In the genomic region with DNA sequence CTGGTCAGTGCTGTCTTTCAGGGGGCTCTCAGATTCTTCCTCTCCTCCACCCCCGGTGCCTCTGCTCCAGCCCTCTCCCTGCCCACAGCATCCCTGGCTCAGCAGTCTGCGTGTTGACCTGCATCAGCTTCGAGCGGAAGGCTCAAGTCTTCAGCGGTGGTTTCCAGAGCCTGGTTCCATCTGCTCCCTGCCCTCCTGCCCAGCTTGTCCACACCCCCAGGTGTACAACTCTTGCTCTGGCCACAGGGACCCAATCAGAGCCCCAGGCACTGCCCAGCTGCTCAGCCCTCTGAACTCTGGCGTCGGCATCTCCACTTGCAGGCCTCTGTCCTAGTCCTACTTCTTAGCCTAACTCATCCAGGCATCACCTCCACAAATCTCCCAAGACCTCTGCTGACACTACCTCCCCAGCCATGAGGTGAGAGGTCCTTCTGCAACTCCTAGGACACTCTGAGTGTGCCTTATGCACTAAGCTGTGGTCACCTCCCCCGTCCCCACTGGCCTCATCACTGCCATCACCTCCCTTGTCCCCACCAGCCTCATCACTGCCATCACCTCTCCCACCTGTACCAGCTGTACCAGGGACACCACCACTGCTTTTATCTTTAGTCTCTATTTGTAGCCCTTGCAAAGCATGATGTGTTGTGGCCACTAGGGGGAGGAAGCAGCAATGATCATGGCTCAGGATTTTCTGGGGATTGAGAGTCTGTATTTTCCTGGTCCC, we compare ENCODE assay signal across 8 cellular contexts.
A peak's percentile ranks its signal among the peaks of the same experiment; 100 is the strongest.
DNase-seq lines count a peak whose midpoint lies in the region; ATAC-seq and TF ChIP-seq lines count a peak whose summit lies in the region.

No MANE protein-coding gene starts in this region.

- DNase-seq in DND-41 = peak; percentile 61
- peak; percentile 18 for DNase-seq in Panc1 (ENCODE audit: low read depth, low spot score)
- no peak for DNase-seq in ascending aorta (ENCODE audit: low spot score in 2 of 2)
- DNase-seq in right cardiac atrium = no peak
- DNase-seq in smooth muscle cell (lab: John Stamatoyannopoulos, UW; ENCODE audit: unreplicated experiment) = no peak
- no peak for DNase-seq in stimulated activated effector memory CD8-positive, alpha-beta T cell treated with anti-CD3 and anti-CD28 coated beads, Interleukin-12 subunit alpha, Interleukin-12 subunit beta, amount 100 ng/mL, for 72 hours (ENCODE audit: low spot score in 2 of 2)

- ATAC-seq in DND-41 (ENCODE audit: insufficient read depth, low read depth) (peak; percentile 90), HG02759 (IDR thresholded peaks at IDR 0.05; ENCODE audit: unreplicated experiment) (peak; percentile 57), Panc1 (peak; percentile 85), right cardiac atrium (peak; percentile 34 to 36), GM21737 (IDR thresholded peaks at IDR 0.05; ENCODE audit: unreplicated experiment) (no peak)
- no peak for ATAC-seq in stimulated activated effector memory CD8-positive, alpha-beta T cell treated with anti-CD3 and anti-CD28 coated beads, Interleukin-12 subunit alpha, Interleukin-12 subunit beta, amount 100 ng/mL, for 72 hours

- H3K27me3 ChIP-seq in DND-41 (ENCODE audit: insufficient read depth, low read length, poor library complexity) (no peaks in the 10 kb centered on the region), Panc1 (ENCODE audit: control insufficient read depth, insufficient read depth, low read length) (no peaks in the 10 kb centered on the region; the same call in 1 of the 2 replicates), ascending aorta (no peaks in the 10 kb centered on the region), right cardiac atrium (ENCODE audit: control insufficient read depth, insufficient read depth) (no peaks in the 10 kb centered on the region), smooth muscle cell (ENCODE audit: low read depth) (no peaks in the 10 kb centered on the region)

- in situ Hi-C loops in Panc1 (cut with HindIII; ENCODE audit: low pct_unique_long_range_greater_than_20kb, low sequenced_read_pairs) = no loop called here

- no peaks in the 10 kb centered on the region for H3K36me3 ChIP-seq in DND-41 (ENCODE audit: insufficient read depth, low read length)
- H3K36me3 ChIP-seq in Panc1 (ENCODE audit: control insufficient read depth, insufficient read depth, low read length) = no peaks in the 10 kb centered on the region
- H3K36me3 ChIP-seq in ascending aorta = no peaks in the 10 kb centered on the region
- no peaks in the 10 kb centered on the region for H3K36me3 ChIP-seq in smooth muscle cell (ENCODE audit: low read depth)

- H3K27ac Mint-ChIP-seq in stimulated activated effector memory CD8-positive, alpha-beta T cell treated with anti-CD3 and anti-CD28 coated beads, Interleukin-12 subunit alpha, Interleukin-12 subunit beta, amount 100 ng/mL, for 72 hours = no peak overlapping the region

- H4K20me1 ChIP-seq in DND-41 (ENCODE audit: insufficient read depth, low read length) (no peaks in the 10 kb centered on the region), smooth muscle cell (ENCODE audit: low read depth) (no peaks in the 10 kb centered on the region)

- no peak overlapping the region for H3K4me2 ChIP-seq in DND-41 (ENCODE audit: insufficient read depth, low read length)
- H3K4me2 ChIP-seq in smooth muscle cell = no peak overlapping the region

- no peaks in the 10 kb centered on the region for H3K4me1 Mint-ChIP-seq in stimulated activated effector memory CD8-positive, alpha-beta T cell treated with anti-CD3 and anti-CD28 coated beads, Interleukin-12 subunit alpha, Interleukin-12 subunit beta, amount 100 ng/mL, for 72 hours

- H3K9me3 Mint-ChIP-seq in stimulated activated effector memory CD8-positive, alpha-beta T cell treated with anti-CD3 and anti-CD28 coated beads, Interleukin-12 subunit alpha, Interleukin-12 subunit beta, amount 100 ng/mL, for 72 hours = no peaks in the 10 kb centered on the region

- H3K79me2 ChIP-seq in DND-41 (ENCODE audit: insufficient read depth, low read length) (no peaks in the 10 kb centered on the region), smooth muscle cell (ENCODE audit: low read depth) (no peaks in the 10 kb centered on the region)

- H3K9me3 ChIP-seq in DND-41 (ENCODE audit: insufficient read depth, low read length, severe bottlenecking) = no peaks in the 10 kb centered on the region
- no peaks in the 10 kb centered on the region for H3K9me3 ChIP-seq in Panc1 (ENCODE audit: control insufficient read depth, insufficient read depth, low read depth, low read length)
- no peaks in the 10 kb centered on the region for H3K9me3 ChIP-seq in ascending aorta
- H3K9me3 ChIP-seq in right cardiac atrium (ENCODE audit: control insufficient read depth, low read length) = no peaks in the 10 kb centered on the region
- no peaks in the 10 kb centered on the region for H3K9me3 ChIP-seq in smooth muscle cell (replicated peaks; ENCODE audit: low read depth)

- no peak overlapping the region for H2AFZ ChIP-seq in DND-41 (ENCODE audit: low read depth, low read length)
- no peak overlapping the region for H2AFZ ChIP-seq in smooth muscle cell (ENCODE audit: low read depth)

- H3K27ac ChIP-seq in DND-41 (ENCODE audit: low read length) = no peak overlapping the region
- H3K27ac ChIP-seq in Panc1 (ENCODE audit: low read length) = no peak overlapping the region
- no peak overlapping the region for H3K27ac ChIP-seq in ascending aorta
- H3K27ac ChIP-seq in right cardiac atrium (ENCODE audit: low read length) = no peak overlapping the region
- H3K27ac ChIP-seq in smooth muscle cell (ENCODE audit: low read depth) = no peak overlapping the region

- intact Hi-C loops in Panc1 (cut with micrococcal nuclease; ENCODE audit: unreplicated experiment) = no loop called here
- intact Hi-C loops in ascending aorta (cut with DNase I) = no loop called here
- intact Hi-C loops in right cardiac atrium (cut with DNase I) = loop anchor here in 2 of 4 donors (5.0 to 10.0 kb wide), 2 partner anchors 59 to 587 kb away; a partner anchor contains a TSS

- TF ChIP-seq CTCF in DND-41 (IDR thresholded peaks at IDR 0.05; ENCODE audit: borderline replicate concordance, extremely low read depth, low read length, poor library complexity, severe bottlenecking) (peak; percentile 95), Panc1 (IDR thresholded peaks at IDR 0.05) (peak; percentile 90), ascending aorta (IDR thresholded peaks at IDR 0.05) (peak; percentile 36 to 67 (median 37)), smooth muscle cell (IDR thresholded peaks at IDR 0.05; ENCODE audit: borderline replicate concordance, insufficient read depth, poor library complexity, severe bottlenecking) (peak; percentile 83)

- POLR2A ChIA-PET in Panc1 (lab: Charles Lee) = no interaction called here

- 80% methylated on average over 8 of the region's 8 CpGs for WGBS in right cardiac atrium
- WGBS in smooth muscle cell (ENCODE audit: low lambda C conversion rate) = 78% methylated on average over 8 of the region's 8 CpGs

- H3F3A ChIP-seq in smooth muscle cell (ENCODE audit: low read depth) = no peaks in the 10 kb centered on the region

- H3K4me1 ChIP-seq in DND-41 (ENCODE audit: insufficient read depth, low read length) = no peaks in the 10 kb centered on the region
- no peaks in the 10 kb centered on the region for H3K4me1 ChIP-seq in Panc1 (ENCODE audit: control insufficient read depth, insufficient read depth, low read length)
- H3K4me1 ChIP-seq in ascending aorta = no peaks in the 10 kb centered on the region
- H3K4me1 ChIP-seq in right cardiac atrium (ENCODE audit: control insufficient read depth, insufficient read depth, low read length) = no peaks in the 10 kb centered on the region
- H3K4me1 ChIP-seq in smooth muscle cell (ENCODE audit: low read depth) = no peaks in the 10 kb centered on the region

- no TSS peak for BruUV-seq in Panc1 (replicated peaks; lab: Mats Ljungman, UMichigan)

- H3K36me3 Mint-ChIP-seq in stimulated activated effector memory CD8-positive, alpha-beta T cell treated with anti-CD3 and anti-CD28 coated beads, Interleukin-12 subunit alpha, Interleukin-12 subunit beta, amount 100 ng/mL, for 72 hours = no peaks in the 10 kb centered on the region

- H3K4me3 Mint-ChIP-seq in stimulated activated effector memory CD8-positive, alpha-beta T cell treated with anti-CD3 and anti-CD28 coated beads, Interleukin-12 subunit alpha, Interleukin-12 subunit beta, amount 100 ng/mL, for 72 hours = no peak overlapping the region

- H3K9ac ChIP-seq in DND-41 (ENCODE audit: low read depth, low read length) (no peak overlapping the region), smooth muscle cell (ENCODE audit: low read depth) (no peak overlapping the region)

- no peak overlapping the region for H3K4me3 ChIP-seq in DND-41 (ENCODE audit: low read depth in 1 of 2, low read length in 2 of 2)
- no peak overlapping the region for H3K4me3 ChIP-seq in Panc1 (ENCODE audit: low read depth in 2 of 2, low read length in 2 of 2)
- no peak overlapping the region for H3K4me3 ChIP-seq in ascending aorta
- no peak overlapping the region for H3K4me3 ChIP-seq in right cardiac atrium (ENCODE audit: low read length)
- H3K4me3 ChIP-seq in smooth muscle cell = no peak overlapping the region

- CTCF ChIA-PET in Panc1 (lab: Charles Lee) = interaction anchor here (0.7 to 0.8 kb wide), 2 partner anchors 14 to 105 kb away, joined by 3 read pairs; no protein-coding TSS in a partner anchor

Comparison
In these comparisons a context has a peak if more than half of its experiments do, and no peak if none do; other contexts are left out.
1. ATAC-seq: peak in DND-41 (single experiment), HG02759 (single experiment), Panc1 (single experiment) and right cardiac atrium (2 of 2); none in GM21737 (single experiment) and stimulated activated effector memory CD8-positive, alpha-beta T cell treated with anti-CD3 and anti-CD28 coated beads, Interleukin-12 subunit alpha, Interleukin-12 subunit beta, amount 100 ng/mL, for 72 hours (single experiment).
2. DNase-seq: peak in DND-41 (single experiment) and Panc1 (single experiment); none in ascending aorta (0 of 2), right cardiac atrium (0 of 3), smooth muscle cell (single experiment) and stimulated activated effector memory CD8-positive, alpha-beta T cell treated with anti-CD3 and anti-CD28 coated beads, Interleukin-12 subunit alpha, Interleukin-12 subunit beta, amount 100 ng/mL, for 72 hours (0 of 2).
3. CTCF ChIP-seq: peak in every context shown above with its lines; median percentile 95 in DND-41; 90 in Panc1; 83 in smooth muscle cell; 37 in ascending aorta.